Comparison of ENCODE assay signal across 1 cellular context in genomic region chr20:41854765-41855164, GRCh38.
TF ChIP-seq lines count a peak whose summit lies in the region.

No MANE protein-coding gene starts in this region.

TF ChIP-seq in A549, 52 proteins besides CTCF, POLR2A, EP300 and RAD21 (continued from another document):
- no peak for TF ChIP-seq MAX (IDR thresholded peaks at IDR 0.05)
- TF ChIP-seq PBX3 (IDR thresholded peaks at IDR 0.05): no peak
- TF ChIP-seq USF2 (IDR thresholded peaks at IDR 0.05): no peak
- TF ChIP-seq RCOR1 (IDR thresholded peaks at IDR 0.05; ENCODE audit: low read depth, low read length): no peak
- no peak for TF ChIP-seq RNF2 (IDR thresholded peaks at IDR 0.05; ENCODE audit: borderline replicate concordance, low read depth)
- no peak for TF ChIP-seq ZNF302 (CRISPR knock-in tag; IDR thresholded peaks at IDR 0.05)
- no peak for TF ChIP-seq CBX2 (IDR thresholded peaks at IDR 0.05; ENCODE audit: borderline replicate concordance, low read depth)
- no peak for TF ChIP-seq MAFK (IDR thresholded peaks at IDR 0.05; ENCODE audit: partially characterized antibody)
- TF ChIP-seq PHF8 (IDR thresholded peaks at IDR 0.05; ENCODE audit: borderline replicate concordance, low read depth): no peak
- TF ChIP-seq ESRRA (IDR thresholded peaks at IDR 0.05; ENCODE audit: borderline replicate concordance, low read length): no peak
